ENCODE assay signal across 8 cellular contexts in the genomic region with DNA sequence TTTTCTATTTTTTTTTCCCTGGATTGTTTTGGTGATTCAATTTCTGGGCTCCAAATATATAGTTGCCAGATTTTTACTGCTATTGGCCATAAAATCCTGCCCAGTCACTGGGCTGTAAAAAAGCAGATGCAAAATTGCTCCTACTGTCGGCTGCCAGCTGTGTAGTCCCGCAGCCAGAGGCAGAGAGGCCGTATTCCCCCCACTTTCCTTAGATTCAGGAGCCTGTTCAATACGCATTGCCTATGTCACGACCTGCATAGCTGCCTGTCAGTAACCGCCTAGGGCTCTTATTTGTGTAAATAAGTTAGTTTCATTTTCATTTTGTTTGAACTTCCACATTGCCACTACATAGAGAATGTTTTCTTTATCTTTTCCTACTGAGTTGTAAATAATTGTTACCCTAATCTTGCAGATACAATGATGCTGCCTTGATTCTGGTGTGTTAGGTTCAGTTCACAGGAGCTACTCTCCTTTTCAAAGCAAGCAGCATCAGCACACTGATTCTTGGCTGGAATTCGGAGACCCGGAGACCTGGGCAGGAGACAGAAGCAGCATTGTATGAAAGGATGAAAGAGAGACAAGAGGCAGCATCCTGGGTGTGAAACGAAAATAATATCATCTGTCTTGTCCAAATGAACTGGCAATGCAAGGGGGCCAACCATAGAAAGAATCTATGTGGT. TPM values are rescaled to one million over a fixed set of nuclear protein-coding genes. Genes with fewer than 3 reads are reported as not detected.
DNase-seq lines count a peak whose midpoint lies in the region; ATAC-seq and TF ChIP-seq lines count a peak whose summit lies in the region.

No MANE protein-coding gene starts in this region.

- H2AFZ ChIP-seq in SK-N-SH (ENCODE audit: low read depth): peak overlapping the region; percentile 85
- peak overlapping the region; percentile 37 for H2AFZ ChIP-seq in neuronal stem cell (ENCODE audit: low read length)

- H3K14ac ChIP-seq in neuronal stem cell (ENCODE audit: low read length): no peak overlapping the region

- H3K79me1 ChIP-seq in neuronal stem cell (ENCODE audit: low read depth, low read length): no peaks in the 10 kb centered on the region

- CTCF ChIA-PET in SK-N-SH (lab: Yijun Ruan, JAX): no interaction called here

- H3K79me2 ChIP-seq in SK-N-SH (ENCODE audit: insufficient read depth): no peaks in the 10 kb centered on the region

- no peak for TF ChIP-seq POLR2A in esophagus muscularis mucosa (IDR thresholded peaks at IDR 0.05; ENCODE audit: low read depth)

- ATAC-seq in GM18858 (IDR thresholded peaks at IDR 0.05; ENCODE audit: unreplicated experiment) (peak; percentile 80), HG03108 (IDR thresholded peaks at IDR 0.05; ENCODE audit: unreplicated experiment) (peak; percentile 57), GM18873 (IDR thresholded peaks at IDR 0.05; ENCODE audit: low FRiP score, unreplicated experiment) (no peak)

- no peak overlapping the region for H4K8ac ChIP-seq in neuronal stem cell (ENCODE audit: low read depth, low read length)

- TF ChIP-seq EP300 in SK-N-SH (IDR thresholded peaks at IDR 0.05; ENCODE audit: borderline replicate concordance in 1 of 2, low read depth in 1 of 2, low read length in 1 of 2) (no peak), esophagus muscularis mucosa (IDR thresholded peaks at IDR 0.05) (no peak)

- POLR2A ChIA-PET in SK-N-SH (lab: Yijun Ruan, JAX): no interaction called here

- H2BK120ac ChIP-seq in neuronal stem cell (ENCODE audit: low read depth, low read length): no peak overlapping the region

- DNase-seq in AG10803 (ENCODE audit: low read depth): peak; percentile 63
- no peak for DNase-seq in SK-N-SH
- DNase-seq in esophagus muscularis mucosa (ENCODE audit: extremely low spot score): no peak
- DNase-seq in neuronal stem cell (ENCODE audit: low spot score): peak; percentile 5
- no peak for DNase-seq in SK-N-DZ (ENCODE audit: low spot score)

- H3K9ac ChIP-seq in SK-N-SH (peak overlapping the region; percentile 49; the same call in 1 of the 2 replicates), neuronal stem cell (ENCODE audit: low read depth, low read length, poor library complexity) (no peak overlapping the region)

- H3K36me3 ChIP-seq in SK-N-SH (replicated peaks in 1 of 2; ENCODE audit: control insufficient read depth in 1 of 2, insufficient read depth in 2 of 2, low read length in 1 of 2) (no peaks in the 10 kb centered on the region), esophagus muscularis mucosa (no peaks in the 10 kb centered on the region), neuronal stem cell (replicated peaks in 1 of 2; ENCODE audit: control insufficient read depth in 2 of 2, insufficient read depth in 2 of 2, low read length in 2 of 2) (no peaks in the 10 kb centered on the region)

- H2BK5ac ChIP-seq in neuronal stem cell (ENCODE audit: low read length): no peak overlapping the region

- H4K91ac ChIP-seq in neuronal stem cell (ENCODE audit: low read depth, low read length, poor library complexity): no peak overlapping the region

- no peak overlapping the region for H3K23ac ChIP-seq in neuronal stem cell (ENCODE audit: low read depth, low read length, poor library complexity)

- no peak overlapping the region for H3K4ac ChIP-seq in neuronal stem cell (ENCODE audit: low read length)

- TF ChIP-seq RAD21 in SK-N-SH (IDR thresholded peaks at IDR 0.05; ENCODE audit: low read length): no peak

- no peaks in the 10 kb centered on the region for H3K9me2 ChIP-seq in SK-N-SH

- H3K18ac ChIP-seq in neuronal stem cell (ENCODE audit: low read length): no peak overlapping the region

- no peak overlapping the region for H2AK5ac ChIP-seq in neuronal stem cell (ENCODE audit: low read depth, low read length)

- H3K9me3 ChIP-seq in SK-N-SH (no peaks in the 10 kb centered on the region), esophagus muscularis mucosa (no peaks in the 10 kb centered on the region), neuronal stem cell (replicated peaks in 1 of 2; ENCODE audit: control insufficient read depth in 2 of 2, insufficient read depth in 1 of 2, low read depth in 1 of 2, low read length in 2 of 2) (peaks cover 0 to 2% of the 10 kb centered on the region in 2 donors)

- no peaks in the 10 kb centered on the region for H3F3A ChIP-seq in SK-N-SH (replicated peaks; ENCODE audit: insufficient read depth)

- no peaks in the 10 kb centered on the region; the same call in 1 of the 2 replicates for H3K27me3 ChIP-seq in SK-N-SH (ENCODE audit: insufficient read depth)
- no peaks in the 10 kb centered on the region for H3K27me3 ChIP-seq in esophagus muscularis mucosa
- H3K27me3 ChIP-seq in neuronal stem cell (ENCODE audit: control insufficient read depth in 3 of 3, insufficient read depth in 3 of 3, low read depth in 1 of 3, low read length in 3 of 3): no peaks in the 10 kb centered on the region

- no peak overlapping the region for H3K27ac ChIP-seq in SK-N-SH (ENCODE audit: low read depth in 2 of 2, low read length in 1 of 2)
- peak overlapping the region in 2 of 4 donors; percentile 0 to 14 for H3K27ac ChIP-seq in esophagus muscularis mucosa (replicated peaks in 1 of 4)
- H3K27ac ChIP-seq in neuronal stem cell (replicated peaks; ENCODE audit: low read length): no peak overlapping the region

- no peak overlapping the region for H2BK12ac ChIP-seq in neuronal stem cell (ENCODE audit: low read length)

- intact Hi-C loops in esophagus muscularis mucosa (cut with DNase I): no loop called here

- H3K4me1 ChIP-seq in SK-N-SH (ENCODE audit: control insufficient read depth in 1 of 2, insufficient read depth in 2 of 2, low read depth in 1 of 2, low read length in 1 of 2) (no peaks in the 10 kb centered on the region), esophagus muscularis mucosa (peaks cover 15 to 22% (median 19%) of the 10 kb centered on the region in 4 donors), neuronal stem cell (ENCODE audit: control insufficient read depth in 2 of 2, insufficient read depth in 1 of 2, low read depth in 1 of 2, low read length in 2 of 2) (peaks cover 4 to 5% of the 10 kb centered on the region in 2 donors)

- H3K4me3 ChIP-seq in AG10803 (ENCODE audit: low read length): peak overlapping the region; percentile 50
- H3K4me3 ChIP-seq in SK-N-SH (ENCODE audit: low read depth in 2 of 2, low read length in 1 of 2): peak overlapping the region; percentile 47 to 64
- peak overlapping the region; percentile 26 to 48 (median 28) for H3K4me3 ChIP-seq in esophagus muscularis mucosa
- no peak overlapping the region for H3K4me3 ChIP-seq in neuronal stem cell (ENCODE audit: low read length in 2 of 2)

- H3K4me2 ChIP-seq in SK-N-SH: peak overlapping the region; percentile 82
- H3K4me2 ChIP-seq in neuronal stem cell (ENCODE audit: insufficient read depth, low read length, poor library complexity, severe bottlenecking): no peak overlapping the region

- no peaks in the 10 kb centered on the region for H4K20me1 ChIP-seq in SK-N-SH (ENCODE audit: insufficient read depth)

- no peak overlapping the region for H2BK15ac ChIP-seq in neuronal stem cell (ENCODE audit: low read length)

- 4% methylated on average over 9 of the region's 9 CpGs for WGBS in SK-N-SH (ENCODE audit: low lambda C conversion rate)
- WGBS in esophagus muscularis mucosa: 47% methylated on average over 9 of the region's 9 CpGs
- WGBS in neuronal stem cell (ENCODE audit: extremely low coverage in 2 of 2, insufficient read length in 2 of 2, insufficient replicate concordance in 1 of 2), 2 donors: no CpG with 5 or more reads among the region's 9 CpGs

- TF ChIP-seq CTCF in AG10803 (conservative IDR thresholded peaks at IDR 0.05; ENCODE audit: low read length) (peak; percentile 6; the same call in 1 of the 2 replicates), SK-N-SH (IDR thresholded peaks at IDR 0.05) (no peak), esophagus muscularis mucosa (IDR thresholded peaks at IDR 0.05) (no peak)

TF ChIP-seq in SK-N-SH, 30 proteins besides CTCF, POLR2A, EP300 and RAD21:
- TF ChIP-seq MEF2A (IDR thresholded peaks at IDR 0.05; ENCODE audit: borderline replicate concordance, low read depth) (no peak), GATA2 (CRISPR knock-in tag; IDR thresholded peaks at IDR 0.05) (no peak), MXI1 (IDR thresholded peaks at IDR 0.05; ENCODE audit: low read depth, low read length) (no peak), SMC3 (IDR thresholded peaks at IDR 0.05; ENCODE audit: low read depth, low read length) (no peak)

RNA-seq across cellular contexts. Expression of a gene that starts 46.0 kb away (rescaled TPM):
- polyA plus RNA-seq in SK-N-SH (2012; rRNA removed): 1.7 and 5.0 TPM in 2 replicates
- polyA plus RNA-seq in SK-N-SH (2012; cell fraction: cytosol; rRNA removed): 4.6 and 5.0 TPM in 2 replicates
- 1.9 and 2.8 TPM in 2 replicates for polyA plus RNA-seq in SK-N-SH (2012; cell fraction: nucleus; rRNA removed)
- 10 to 100 TPM; 29.1 to 46.3 (median 32.4) TPM for total RNA-seq in esophagus muscularis mucosa
- polyA plus RNA-seq in neuronal stem cell (2013, experiment 1 of 2): 15.0 TPM
- 15.0 TPM for polyA plus RNA-seq in neuronal stem cell (2013, experiment 2 of 2)
- polyA plus RNA-seq in SK-N-DZ (2014; cell fraction: cytosol; rRNA removed): not detected in 2 replicates
- polyA plus RNA-seq in SK-N-DZ (2014; cell fraction: nucleus; rRNA removed): not detected in 2 replicates

Comparison
In these comparisons a context has a peak if more than half of its experiments do, and no peak if none do; other contexts are left out.
1. DNase-seq: peak in AG10803 (single experiment) and neuronal stem cell (single experiment); none in SK-N-SH (single experiment), esophagus muscularis mucosa (single experiment) and SK-N-DZ (single experiment).
2. H3K4me3 ChIP-seq: peak in AG10803 (single experiment), SK-N-SH (2 of 2) and esophagus muscularis mucosa (4 of 4); none in neuronal stem cell (0 of 2).